Comparison of ENCODE assay signal across 10 cellular contexts in the genomic region with DNA sequence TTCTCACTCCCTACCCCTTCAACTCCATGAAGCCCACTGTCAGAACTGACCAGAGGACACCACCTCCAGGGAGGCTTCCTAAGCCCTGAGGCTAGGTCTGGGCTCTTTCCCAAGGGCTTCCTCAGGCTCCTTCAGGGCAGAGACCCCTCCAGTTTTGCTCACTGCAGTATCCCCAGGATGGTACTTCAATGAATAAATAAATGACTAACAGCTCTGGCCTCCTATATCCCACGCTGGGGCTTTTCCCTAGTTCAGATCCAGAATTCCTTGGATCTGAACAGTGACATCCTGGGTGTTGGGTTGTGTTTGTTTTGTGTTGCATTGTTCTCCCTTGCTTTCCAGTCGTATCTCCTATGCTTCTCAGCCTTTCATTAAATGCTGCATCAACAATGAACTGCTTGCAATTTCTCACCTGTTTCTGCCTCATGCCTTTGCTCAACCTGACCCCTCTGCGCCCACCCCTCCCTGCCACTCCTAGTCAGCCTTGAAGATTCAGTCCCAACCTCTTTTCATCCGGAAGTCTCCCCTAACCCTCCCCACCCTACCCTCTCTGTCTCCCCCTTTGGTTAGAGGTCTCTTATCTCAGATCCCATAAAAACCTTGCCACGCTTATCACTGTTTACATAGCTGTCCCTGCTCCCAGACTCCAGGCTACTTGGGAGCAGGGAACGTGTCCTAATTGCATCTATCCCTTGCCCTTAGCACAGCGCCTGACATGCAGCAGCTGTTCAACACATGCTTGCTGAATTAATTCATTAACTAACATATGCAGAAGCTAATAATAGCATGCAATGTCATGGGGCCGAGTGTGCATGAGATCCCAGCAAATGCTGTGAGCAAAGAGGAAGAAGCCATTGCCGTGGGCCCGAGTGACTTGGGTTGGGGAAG. TPM values are rescaled to one million over a fixed set of nuclear protein-coding genes. Genes with fewer than 3 reads are reported as not detected.
DNase-seq lines count a peak whose midpoint lies in the region; ATAC-seq and TF ChIP-seq lines count a peak whose summit lies in the region.
"Had no signal": no experiment of that assay in that cellular context is flagged by ENCODE, and none has a peak within 500 bp of the region (broad histone marks: within the 10 kb centered on the region; RNA-seq: fewer than 3 reads in every experiment).

No MANE protein-coding gene starts in this region.

- no peaks in the 10 kb centered on the region for H3K9me3 ChIP-seq in cardiac muscle cell (ENCODE audit: low read depth)

- no peaks in the 10 kb centered on the region for H3K36me3 ChIP-seq in cardiac muscle cell

- H3K4me1 ChIP-seq in cardiac muscle cell (ENCODE audit: low read depth) = peaks cover 73% of the 10 kb centered on the region

- peak; percentile 36 for DNase-seq in GM03348 (ENCODE audit: low spot score)
- DNase-seq in SK-N-DZ (ENCODE audit: low spot score) = peak; percentile 53
- peak; percentile 64 to 78 for DNase-seq in cardiac muscle cell (ENCODE audit: low read depth in 1 of 2, low spot score in 1 of 2)
- DNase-seq in sciatic nerve (ENCODE audit: low spot score) = no peak
- DNase-seq in activated naive CD4-positive, alpha-beta T cell treated with Interleukin-2 at 50 U/mL for 16 hours = no peak
- DNase-seq in activated CD4-positive, alpha-beta T cell treated with anti-CD3 and anti-CD28 coated beads, Interleukin-2, amount 50 U/mL, for 48 hours = no peak
- DNase-seq in NK-92 treated with Interleukin-12 subunit alpha and Interleukin-12 subunit beta, amount 100 ng/mL, for 24 hours (lab: John Stamatoyannopoulos, UW) = no peak
- no peak for DNase-seq in stimulated activated CD4-positive, alpha-beta T cell treated with anti-CD3 and anti-CD28 coated beads, Interleukin-15, amount 100 ng/mL, for 24 hours
- DNase-seq: cortex of kidney had no signal

- ATAC-seq in sciatic nerve = peak; percentile 37

- peak overlapping the region; percentile 96 for H3K27ac ChIP-seq in cardiac muscle cell
- H3K27ac ChIP-seq: SK-N-MC had no signal

- H3K4me3 ChIP-seq in cardiac muscle cell = no peak overlapping the region
- H3K4me3 ChIP-seq: SK-N-MC had no signal

- no peak for TF ChIP-seq CTCF in cardiac muscle cell (IDR thresholded peaks at IDR 0.05; ENCODE audit: low read depth, low read length)

- intact Hi-C loops in sciatic nerve (cut with DNase I) = no loop called here

- H3K27me3 ChIP-seq in cardiac muscle cell = no peaks in the 10 kb centered on the region

RNA-seq across cellular contexts. Expression of a gene that starts 41.7 kb away (rescaled TPM):
- 2.0 and 2.1 TPM in 2 replicates for polyA plus RNA-seq in SK-N-DZ (2014; cell fraction: cytosol; rRNA removed)
- 0.66 and 1.3 TPM in 2 replicates for polyA plus RNA-seq in SK-N-DZ (2014; cell fraction: nucleus; rRNA removed)
- 51.7 and 90.7 TPM in 2 replicates for total RNA-seq in cardiac muscle cell
- 52.1 and 81.4 TPM in 2 replicates for polyA plus RNA-seq in cardiac muscle cell
- 10.9 TPM for total RNA-seq in sciatic nerve

Comparison
In these comparisons a context has a peak if more than half of its experiments do, and no peak if none do; other contexts are left out.
1. DNase-seq: peak in GM03348 (single experiment), SK-N-DZ (single experiment) and cardiac muscle cell (2 of 2); none in sciatic nerve (single experiment), activated naive CD4-positive, alpha-beta T cell treated with Interleukin-2 at 50 U/mL for 16 hours (single experiment), activated CD4-positive, alpha-beta T cell treated with anti-CD3 and anti-CD28 coated beads, Interleukin-2, amount 50 U/mL, for 48 hours (0 of 2), NK-92 treated with Interleukin-12 subunit alpha and Interleukin-12 subunit beta, amount 100 ng/mL, for 24 hours (single experiment) and stimulated activated CD4-positive, alpha-beta T cell treated with anti-CD3 and anti-CD28 coated beads, Interleukin-15, amount 100 ng/mL, for 24 hours (single experiment).